18 cellular contexts compared by ENCODE assay signal in genomic region chr9:93250185-93250584, GRCh38.
"Had no signal": no experiment of that assay in that cellular context is flagged by ENCODE, and none has a peak within 500 bp of the region (broad histone marks: within the 10 kb centered on the region; RNA-seq: fewer than 3 reads in every experiment).

No MANE protein-coding gene starts in this region.

- H3K9me3 ChIP-seq: colonic mucosa, esophagus squamous epithelium, gastroesophageal sphincter, left ventricle myocardium inferior, neutrophil, right atrium auricular region, suprapubic skin, thyroid gland, vagina had no signal

- H3K27ac ChIP-seq: colonic mucosa, esophagus squamous epithelium, gastroesophageal sphincter, left ventricle myocardium inferior, neutrophil, right atrium auricular region, suprapubic skin, thyroid gland, vagina had no signal

- H3K4me3 ChIP-seq: colonic mucosa, esophagus squamous epithelium, gastroesophageal sphincter, left ventricle myocardium inferior, right atrium auricular region, suprapubic skin, thyroid gland, vagina had no signal

- H3K27me3 ChIP-seq: colonic mucosa, esophagus squamous epithelium, gastroesophageal sphincter, neutrophil, right atrium auricular region, suprapubic skin, thyroid gland, vagina had no signal

- H3K36me3 ChIP-seq: colonic mucosa, esophagus squamous epithelium, neutrophil, suprapubic skin, thyroid gland, vagina had no signal

- ATAC-seq: gastroesophageal sphincter; left cardiac atrium; naive thymus-derived CD8-positive, alpha-beta T cell had no signal

- H3K4me1 ChIP-seq: colonic mucosa, thyroid gland, vagina had no signal

- DNase-seq: colonic mucosa; dermis blood vessel endothelial cell; esophagus squamous epithelium; foreskin fibroblast; immature natural killer cell; left cardiac atrium; left ventricle myocardium inferior; small intestine; stimulated activated CD4-positive, alpha-beta T cell treated with anti-CD3 and anti-CD28 coated beads, Interleukin-2, amount 100 ng/mL, for 48 hours; stimulated activated naive CD4-positive, alpha-beta T cell treated with Interleukin-2 at 50 U/mL for 16 hours; thyroid gland had no signal

- FAIRE-seq: keratinocyte, small intestine had no signal
